1 cellular context compared by ENCODE assay signal in the genomic region with DNA sequence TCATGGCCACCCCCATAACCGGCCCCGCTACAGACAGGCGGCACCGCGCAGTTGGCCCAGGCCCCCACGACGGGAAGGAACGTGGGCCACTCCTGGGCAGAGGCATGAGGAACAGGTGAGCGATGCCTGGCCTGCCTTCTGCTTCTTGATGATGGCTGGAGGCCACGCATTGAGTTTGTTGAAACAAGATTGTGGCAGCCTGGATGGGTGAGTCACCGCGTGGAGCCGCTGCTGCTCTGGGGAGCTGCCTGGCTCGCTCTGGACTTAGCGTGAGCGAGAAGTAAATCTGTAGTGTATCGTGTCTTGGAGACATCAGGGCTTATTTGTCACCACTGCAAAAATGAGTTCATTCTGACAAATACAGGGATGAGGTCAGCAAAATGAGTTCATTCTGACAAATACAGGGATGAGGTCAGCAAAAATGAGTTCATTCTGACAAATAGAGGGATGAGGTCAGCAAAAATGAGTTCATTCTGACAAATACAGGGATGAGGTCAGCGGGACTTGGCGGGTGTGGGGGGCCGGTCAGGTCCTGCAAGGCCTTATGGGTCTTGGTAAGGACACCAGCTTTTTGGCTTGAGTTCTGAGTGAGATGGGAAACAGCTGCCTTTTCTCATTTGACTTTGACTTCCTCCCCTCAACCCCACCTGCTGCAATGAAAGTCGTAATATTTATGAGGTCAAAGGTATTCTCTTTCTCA.
TF ChIP-seq lines count a peak whose summit lies in the region.

No MANE protein-coding gene starts in this region.

TF ChIP-seq in GM12878, 131 proteins besides CTCF, POLR2A, EP300 and RAD21 (continued from another document and continues in another):
- TF ChIP-seq, protein P1, sequence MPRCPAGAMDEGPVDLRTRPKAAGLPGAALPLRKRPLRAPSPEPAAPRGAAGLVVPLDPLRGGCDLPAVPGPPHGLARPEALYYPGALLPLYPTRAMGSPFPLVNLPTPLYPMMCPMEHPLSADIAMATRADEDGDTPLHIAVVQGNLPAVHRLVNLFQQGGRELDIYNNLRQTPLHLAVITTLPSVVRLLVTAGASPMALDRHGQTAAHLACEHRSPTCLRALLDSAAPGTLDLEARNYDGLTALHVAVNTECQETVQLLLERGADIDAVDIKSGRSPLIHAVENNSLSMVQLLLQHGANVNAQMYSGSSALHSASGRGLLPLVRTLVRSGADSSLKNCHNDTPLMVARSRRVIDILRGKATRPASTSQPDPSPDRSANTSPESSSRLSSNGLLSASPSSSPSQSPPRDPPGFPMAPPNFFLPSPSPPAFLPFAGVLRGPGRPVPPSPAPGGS (IDR thresholded peaks at IDR 0.05; ENCODE audit: borderline replicate concordance, insufficient read depth, low read depth, low read length, poor library complexity, severe bottlenecking) = peak; percentile 94
- no peak for TF ChIP-seq ZSCAN29 (IDR thresholded peaks at IDR 0.05)
- TF ChIP-seq JUND (IDR thresholded peaks at IDR 0.05; ENCODE audit: low read depth, low read length) = no peak
- no peak for TF ChIP-seq SIX5 (IDR thresholded peaks at IDR 0.05; ENCODE audit: low read depth, low read length, severe bottlenecking)
- TF ChIP-seq ZZZ3 (IDR thresholded peaks at IDR 0.05; ENCODE audit: control insufficient read depth, insufficient read length, low read depth) = no peak
- peak; percentile 55; the same call in 1 of the 2 replicates for TF ChIP-seq CBX5 (IDR thresholded peaks at IDR 0.05; ENCODE audit: low read depth)
- TF ChIP-seq GABPA (IDR thresholded peaks at IDR 0.05; ENCODE audit: low read depth) = peak; percentile 75
- peak; percentile 91 for TF ChIP-seq NFIC (IDR thresholded peaks at IDR 0.05; ENCODE audit: low read depth, low read length)
- no peak for TF ChIP-seq MYC (IDR thresholded peaks at IDR 0.05; ENCODE audit: insufficient read depth, insufficient read length, insufficient replicate concordance, low read length, severe bottlenecking)
- no peak for TF ChIP-seq CBX3 (IDR thresholded peaks at IDR 0.05; ENCODE audit: borderline replicate concordance, low read depth)
- no peak for TF ChIP-seq SMAD1 (IDR thresholded peaks at IDR 0.05; ENCODE audit: low read depth, partially characterized antibody)
- TF ChIP-seq PAX8 (IDR thresholded peaks at IDR 0.05) = no peak
- no peak for TF ChIP-seq TARDBP (IDR thresholded peaks at IDR 0.05; ENCODE audit: borderline replicate concordance)
- no peak for TF ChIP-seq ZNF622 (IDR thresholded peaks at IDR 0.05)
- no peak for TF ChIP-seq SMAD5 (IDR thresholded peaks at IDR 0.05; ENCODE audit: low read depth)
- TF ChIP-seq, protein P2, sequence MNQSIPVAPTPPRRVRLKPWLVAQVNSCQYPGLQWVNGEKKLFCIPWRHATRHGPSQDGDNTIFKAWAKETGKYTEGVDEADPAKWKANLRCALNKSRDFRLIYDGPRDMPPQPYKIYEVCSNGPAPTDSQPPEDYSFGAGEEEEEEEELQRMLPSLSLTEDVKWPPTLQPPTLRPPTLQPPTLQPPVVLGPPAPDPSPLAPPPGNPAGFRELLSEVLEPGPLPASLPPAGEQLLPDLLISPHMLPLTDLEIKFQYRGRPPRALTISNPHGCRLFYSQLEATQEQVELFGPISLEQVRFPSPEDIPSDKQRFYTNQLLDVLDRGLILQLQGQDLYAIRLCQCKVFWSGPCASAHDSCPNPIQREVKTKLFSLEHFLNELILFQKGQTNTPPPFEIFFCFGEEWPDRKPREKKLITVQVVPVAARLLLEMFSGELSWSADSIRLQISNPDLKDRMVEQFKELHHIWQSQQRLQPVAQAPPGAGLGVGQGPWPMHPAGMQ (IDR thresholded peaks at IDR 0.05; ENCODE audit: borderline replicate concordance) = no peak
- TF ChIP-seq HDGF (IDR thresholded peaks at IDR 0.05) = no peak
- TF ChIP-seq ESRRA (IDR thresholded peaks at IDR 0.05; ENCODE audit: low read length) = no peak
- peak; percentile 72 for TF ChIP-seq RUNX3 (IDR thresholded peaks at IDR 0.05; ENCODE audit: low read length)
- TF ChIP-seq, protein P3, sequence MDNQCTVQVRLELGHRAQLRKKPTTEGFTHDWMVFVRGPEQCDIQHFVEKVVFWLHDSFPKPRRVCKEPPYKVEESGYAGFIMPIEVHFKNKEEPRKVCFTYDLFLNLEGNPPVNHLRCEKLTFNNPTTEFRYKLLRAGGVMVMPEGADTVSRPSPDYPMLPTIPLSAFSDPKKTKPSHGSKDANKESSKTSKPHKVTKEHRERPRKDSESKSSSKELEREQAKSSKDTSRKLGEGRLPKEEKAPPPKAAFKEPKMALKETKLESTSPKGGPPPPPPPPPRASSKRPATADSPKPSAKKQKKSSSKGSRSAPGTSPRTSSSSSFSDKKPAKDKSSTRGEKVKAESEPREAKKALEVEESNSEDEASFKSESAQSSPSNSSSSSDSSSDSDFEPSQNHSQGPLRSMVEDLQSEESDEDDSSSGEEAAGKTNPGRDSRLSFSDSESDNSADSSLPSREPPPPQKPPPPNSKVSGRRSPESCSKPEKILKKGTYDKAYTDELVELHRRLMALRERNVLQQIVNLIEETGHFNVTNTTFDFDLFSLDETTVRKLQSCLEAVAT (IDR thresholded peaks at IDR 0.05) = no peak
- TF ChIP-seq, protein P4, sequence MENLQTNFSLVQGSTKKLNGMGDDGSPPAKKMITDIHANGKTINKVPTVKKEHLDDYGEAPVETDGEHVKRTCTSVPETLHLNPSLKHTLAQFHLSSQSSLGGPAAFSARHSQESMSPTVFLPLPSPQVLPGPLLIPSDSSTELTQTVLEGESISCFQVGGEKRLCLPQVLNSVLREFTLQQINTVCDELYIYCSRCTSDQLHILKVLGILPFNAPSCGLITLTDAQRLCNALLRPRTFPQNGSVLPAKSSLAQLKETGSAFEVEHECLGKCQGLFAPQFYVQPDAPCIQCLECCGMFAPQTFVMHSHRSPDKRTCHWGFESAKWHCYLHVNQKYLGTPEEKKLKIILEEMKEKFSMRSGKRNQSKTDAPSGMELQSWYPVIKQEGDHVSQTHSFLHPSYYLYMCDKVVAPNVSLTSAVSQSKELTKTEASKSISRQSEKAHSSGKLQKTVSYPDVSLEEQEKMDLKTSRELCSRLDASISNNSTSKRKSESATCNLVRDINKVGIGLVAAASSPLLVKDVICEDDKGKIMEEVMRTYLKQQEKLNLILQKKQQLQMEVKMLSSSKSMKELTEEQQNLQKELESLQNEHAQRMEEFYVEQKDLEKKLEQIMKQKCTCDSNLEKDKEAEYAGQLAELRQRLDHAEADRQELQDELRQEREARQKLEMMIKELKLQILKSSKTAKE (IDR thresholded peaks at IDR 0.05; ENCODE audit: low read depth, poor library complexity, severe bottlenecking) = no peak
- TF ChIP-seq GATAD2B (conservative IDR thresholded peaks at IDR 0.05; ENCODE audit: low read depth) = no peak
- TF ChIP-seq WRNIP1 (IDR thresholded peaks at IDR 0.05; ENCODE audit: borderline replicate concordance, low read depth, low read length) = no peak
- TF ChIP-seq EZH2 (IDR thresholded peaks at IDR 0.05; ENCODE audit: borderline replicate concordance, control insufficient read depth, low read depth, low read length) = no peak
- no peak for TF ChIP-seq PAX5 (IDR thresholded peaks at IDR 0.05; ENCODE audit: borderline replicate concordance, low read depth, low read length)
- TF ChIP-seq IKZF1 (conservative IDR thresholded peaks at IDR 0.05) = no peak
- TF ChIP-seq, protein P5, sequence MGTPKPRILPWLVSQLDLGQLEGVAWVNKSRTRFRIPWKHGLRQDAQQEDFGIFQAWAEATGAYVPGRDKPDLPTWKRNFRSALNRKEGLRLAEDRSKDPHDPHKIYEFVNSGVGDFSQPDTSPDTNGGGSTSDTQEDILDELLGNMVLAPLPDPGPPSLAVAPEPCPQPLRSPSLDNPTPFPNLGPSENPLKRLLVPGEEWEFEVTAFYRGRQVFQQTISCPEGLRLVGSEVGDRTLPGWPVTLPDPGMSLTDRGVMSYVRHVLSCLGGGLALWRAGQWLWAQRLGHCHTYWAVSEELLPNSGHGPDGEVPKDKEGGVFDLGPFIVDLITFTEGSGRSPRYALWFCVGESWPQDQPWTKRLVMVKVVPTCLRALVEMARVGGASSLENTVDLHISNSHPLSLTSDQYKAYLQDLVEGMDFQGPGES (IDR thresholded peaks at IDR 0.05) = no peak
- no peak for TF ChIP-seq ZNF274 (IDR thresholded peaks at IDR 0.05; ENCODE audit: insufficient read depth, insufficient read length)
- TF ChIP-seq CBFB (IDR thresholded peaks at IDR 0.05; ENCODE audit: low read depth) = no peak
- no peak for TF ChIP-seq SUZ12 (IDR thresholded peaks at IDR 0.05; ENCODE audit: unreplicated experiment)
- TF ChIP-seq NBN (IDR thresholded peaks at IDR 0.05) = no peak
- TF ChIP-seq ZNF217 (IDR thresholded peaks at IDR 0.05) = no peak
- TF ChIP-seq HDAC6 (IDR thresholded peaks at IDR 0.05; ENCODE audit: unreplicated experiment) = no peak
- TF ChIP-seq SUPT20H (IDR thresholded peaks at IDR 0.05; ENCODE audit: borderline replicate concordance, control insufficient read depth, low read depth, low read length) = no peak
- TF ChIP-seq TCF3 (IDR thresholded peaks at IDR 0.05; ENCODE audit: borderline replicate concordance, insufficient read depth, low read depth, low read length) = peak; percentile 94
- no peak for TF ChIP-seq CHD2 (IDR thresholded peaks at IDR 0.05; ENCODE audit: borderline replicate concordance, low read depth, low read length)
- TF ChIP-seq, protein P6, sequence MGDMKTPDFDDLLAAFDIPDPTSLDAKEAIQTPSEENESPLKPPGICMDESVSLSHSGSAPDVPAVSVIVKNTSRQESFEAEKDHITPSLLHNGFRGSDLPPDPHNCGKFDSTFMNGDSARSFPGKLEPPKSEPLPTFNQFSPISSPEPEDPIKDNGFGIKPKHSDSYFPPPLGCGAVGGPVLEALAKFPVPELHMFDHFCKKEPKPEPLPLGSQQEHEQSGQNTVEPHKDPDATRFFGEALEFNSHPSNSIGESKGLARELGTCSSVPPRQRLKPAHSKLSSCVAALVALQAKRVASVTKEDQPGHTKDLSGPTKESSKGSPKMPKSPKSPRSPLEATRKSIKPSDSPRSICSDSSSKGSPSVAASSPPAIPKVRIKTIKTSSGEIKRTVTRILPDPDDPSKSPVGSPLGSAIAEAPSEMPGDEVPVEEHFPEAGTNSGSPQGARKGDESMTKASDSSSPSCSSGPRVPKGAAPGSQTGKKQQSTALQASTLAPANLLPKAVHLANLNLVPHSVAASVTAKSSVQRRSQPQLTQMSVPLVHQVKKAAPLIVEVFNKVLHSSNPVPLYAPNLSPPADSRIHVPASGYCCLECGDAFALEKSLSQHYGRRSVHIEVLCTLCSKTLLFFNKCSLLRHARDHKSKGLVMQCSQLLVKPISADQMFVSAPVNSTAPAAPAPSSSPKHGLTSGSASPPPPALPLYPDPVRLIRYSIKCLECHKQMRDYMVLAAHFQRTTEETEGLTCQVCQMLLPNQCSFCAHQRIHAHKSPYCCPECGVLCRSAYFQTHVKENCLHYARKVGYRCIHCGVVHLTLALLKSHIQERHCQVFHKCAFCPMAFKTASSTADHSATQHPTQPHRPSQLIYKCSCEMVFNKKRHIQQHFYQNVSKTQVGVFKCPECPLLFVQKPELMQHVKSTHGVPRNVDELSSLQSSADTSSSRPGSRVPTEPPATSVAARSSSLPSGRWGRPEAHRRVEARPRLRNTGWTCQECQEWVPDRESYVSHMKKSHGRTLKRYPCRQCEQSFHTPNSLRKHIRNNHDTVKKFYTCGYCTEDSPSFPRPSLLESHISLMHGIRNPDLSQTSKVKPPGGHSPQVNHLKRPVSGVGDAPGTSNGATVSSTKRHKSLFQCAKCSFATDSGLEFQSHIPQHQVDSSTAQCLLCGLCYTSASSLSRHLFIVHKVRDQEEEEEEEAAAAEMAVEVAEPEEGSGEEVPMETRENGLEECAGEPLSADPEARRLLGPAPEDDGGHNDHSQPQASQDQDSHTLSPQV (IDR thresholded peaks at IDR 0.05) = no peak
- TF ChIP-seq, protein P7, sequence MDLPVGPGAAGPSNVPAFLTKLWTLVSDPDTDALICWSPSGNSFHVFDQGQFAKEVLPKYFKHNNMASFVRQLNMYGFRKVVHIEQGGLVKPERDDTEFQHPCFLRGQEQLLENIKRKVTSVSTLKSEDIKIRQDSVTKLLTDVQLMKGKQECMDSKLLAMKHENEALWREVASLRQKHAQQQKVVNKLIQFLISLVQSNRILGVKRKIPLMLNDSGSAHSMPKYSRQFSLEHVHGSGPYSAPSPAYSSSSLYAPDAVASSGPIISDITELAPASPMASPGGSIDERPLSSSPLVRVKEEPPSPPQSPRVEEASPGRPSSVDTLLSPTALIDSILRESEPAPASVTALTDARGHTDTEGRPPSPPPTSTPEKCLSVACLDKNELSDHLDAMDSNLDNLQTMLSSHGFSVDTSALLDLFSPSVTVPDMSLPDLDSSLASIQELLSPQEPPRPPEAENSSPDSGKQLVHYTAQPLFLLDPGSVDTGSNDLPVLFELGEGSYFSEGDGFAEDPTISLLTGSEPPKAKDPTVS (IDR thresholded peaks at IDR 0.05; ENCODE audit: low read depth, low read length) = no peak
- TF ChIP-seq ZNF24 (IDR thresholded peaks at IDR 0.05) = no peak
- peak; percentile 96 for TF ChIP-seq TCF12 (IDR thresholded peaks at IDR 0.05; ENCODE audit: low read depth, low read length)
- TF ChIP-seq IRF4 (IDR thresholded peaks at IDR 0.05; ENCODE audit: low read depth, low read length) = no peak
- TF ChIP-seq, protein P8, sequence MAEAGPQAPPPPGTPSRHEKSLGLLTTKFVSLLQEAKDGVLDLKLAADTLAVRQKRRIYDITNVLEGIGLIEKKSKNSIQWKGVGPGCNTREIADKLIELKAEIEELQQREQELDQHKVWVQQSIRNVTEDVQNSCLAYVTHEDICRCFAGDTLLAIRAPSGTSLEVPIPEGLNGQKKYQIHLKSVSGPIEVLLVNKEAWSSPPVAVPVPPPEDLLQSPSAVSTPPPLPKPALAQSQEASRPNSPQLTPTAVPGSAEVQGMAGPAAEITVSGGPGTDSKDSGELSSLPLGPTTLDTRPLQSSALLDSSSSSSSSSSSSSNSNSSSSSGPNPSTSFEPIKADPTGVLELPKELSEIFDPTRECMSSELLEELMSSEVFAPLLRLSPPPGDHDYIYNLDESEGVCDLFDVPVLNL (IDR thresholded peaks at IDR 0.05; ENCODE audit: low read depth, low read length) = no peak
- peak; percentile 97 for TF ChIP-seq CREB1 (IDR thresholded peaks at IDR 0.05; ENCODE audit: low read depth)
- TF ChIP-seq POLR2AphosphoS2 (IDR thresholded peaks at IDR 0.05; ENCODE audit: low read depth, low read length) = no peak
- TF ChIP-seq ZBED1 (IDR thresholded peaks at IDR 0.05; ENCODE audit: borderline replicate concordance) = peak; percentile 76; the same call in 1 of the 2 replicates
- no peak for TF ChIP-seq SRF (IDR thresholded peaks at IDR 0.05; ENCODE audit: low read depth in 2 of 2, low read length in 2 of 2)
- TF ChIP-seq, protein P9, sequence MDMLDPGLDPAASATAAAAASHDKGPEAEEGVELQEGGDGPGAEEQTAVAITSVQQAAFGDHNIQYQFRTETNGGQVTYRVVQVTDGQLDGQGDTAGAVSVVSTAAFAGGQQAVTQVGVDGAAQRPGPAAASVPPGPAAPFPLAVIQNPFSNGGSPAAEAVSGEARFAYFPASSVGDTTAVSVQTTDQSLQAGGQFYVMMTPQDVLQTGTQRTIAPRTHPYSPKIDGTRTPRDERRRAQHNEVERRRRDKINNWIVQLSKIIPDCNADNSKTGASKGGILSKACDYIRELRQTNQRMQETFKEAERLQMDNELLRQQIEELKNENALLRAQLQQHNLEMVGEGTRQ (IDR thresholded peaks at IDR 0.05; ENCODE audit: borderline replicate concordance, low read depth, low read length) = no peak
- TF ChIP-seq ZNF207 (IDR thresholded peaks at IDR 0.05; ENCODE audit: borderline replicate concordance) = no peak
- TF ChIP-seq TBL1XR1 (IDR thresholded peaks at IDR 0.05; ENCODE audit: low read depth, low read length) = no peak
- TF ChIP-seq RFX5 (IDR thresholded peaks at IDR 0.05; ENCODE audit: low read depth, low read length) = no peak
- TF ChIP-seq KAT2A (conservative IDR thresholded peaks at IDR 0.05; ENCODE audit: control insufficient read depth, low read depth, low read length) = no peak
- TF ChIP-seq ZNF384 (IDR thresholded peaks at IDR 0.05; ENCODE audit: borderline replicate concordance, low read depth, low read length) = no peak
- no peak for TF ChIP-seq RAD51 (IDR thresholded peaks at IDR 0.05)
- TF ChIP-seq JUNB (IDR thresholded peaks at IDR 0.05) = peak; percentile 99
